Comparison of ENCODE assay signal across 12 cellular contexts in genomic region chr6:112018619-112019416, GRCh38. TPM values are rescaled to one million over a fixed set of nuclear protein-coding genes. Genes with fewer than 3 reads are reported as not detected.
A peak's percentile ranks its signal among the peaks of the same experiment; 100 is the strongest.
DNase-seq lines count a peak whose midpoint lies in the region; ATAC-seq, FAIRE-seq and TF ChIP-seq lines count a peak whose summit lies in the region.
"Had no signal": no experiment of that assay in that cellular context is flagged by ENCODE, and none has a peak within 500 bp of the region (broad histone marks: within the 10 kb centered on the region; RNA-seq: fewer than 3 reads in every experiment).

No MANE protein-coding gene starts in this region.

- peaks cover 86% of the 10 kb centered on the region for H3K4me1 Mint-ChIP-seq in nephron progenitor cell

- peaks cover 4% of the 10 kb centered on the region for H3K27me3 Mint-ChIP-seq in nephron progenitor cell (ENCODE audit: low read depth, poor library complexity)

- intact Hi-C loops in endothelial cell of umbilical vein (cut with micrococcal nuclease) = no loop called here

- H3K36me3 ChIP-seq in ACC112 (ENCODE audit: insufficient read depth, low read length) (no peaks in the 10 kb centered on the region), endothelial cell of umbilical vein (ENCODE audit: control insufficient read depth in 2 of 2, extremely low read depth in 1 of 2, insufficient read depth in 2 of 2, low read length in 2 of 2) (no peaks in the 10 kb centered on the region)
- H3K36me3 ChIP-seq: BLaER1 treated with 17β-estradiol and CSF1 and Interleukin-3, amounts not matched to agents 10 nM and 100 nM; spleen had no signal

- peak; percentile 90 for DNase-seq in LNCaP clone FGC (ENCODE audit: low read depth)
- DNase-seq in endothelial cell of umbilical vein (ENCODE audit: low read depth, low spot score) = peak; percentile 63
- DNase-seq in nephron progenitor cell = no peak
- DNase-seq in glomerular visceral epithelial cell (ENCODE audit: extremely low spot score) = no peak
- DNase-seq in NAMALWA (ENCODE audit: low spot score) = no peak
- DNase-seq: activated naive CD4-positive, alpha-beta T cell; Karpas-422; spleen had no signal

- BruUV-seq in endothelial cell of umbilical vein (replicated peaks; lab: Mats Ljungman, UMichigan) = no TSS peak

- TF ChIP-seq POLR2A in endothelial cell of umbilical vein (IDR thresholded peaks at IDR 0.05; ENCODE audit: low read depth, low read length) = no peak

- no peaks in the 10 kb centered on the region for H4K20me1 ChIP-seq in endothelial cell of umbilical vein (replicated peaks; ENCODE audit: control insufficient read depth, extremely low read depth, insufficient read depth, low read length)
- H4K20me1 ChIP-seq: BLaER1 treated with 17β-estradiol and CSF1 and Interleukin-3, amounts not matched to agents 10 nM and 100 nM had no signal

- H3K9me1 ChIP-seq in endothelial cell of umbilical vein (replicated peaks; ENCODE audit: control insufficient read depth, extremely low read depth, insufficient read depth, low read length) = no peaks in the 10 kb centered on the region

- H3K36me3 Mint-ChIP-seq in nephron progenitor cell (ENCODE audit: low read depth) = peaks cover 5% of the 10 kb centered on the region

- H3K9me3 Mint-ChIP-seq in nephron progenitor cell = peaks cover 7% of the 10 kb centered on the region

- peak overlapping the region; percentile 12 for H3K4me2 ChIP-seq in endothelial cell of umbilical vein (ENCODE audit: insufficient read depth, low read length)
- H3K4me2 ChIP-seq: BLaER1 treated with 17β-estradiol and CSF1 and Interleukin-3, amounts not matched to agents 10 nM and 100 nM had no signal

- no peaks in the 10 kb centered on the region for H3K27me3 ChIP-seq in ACC112 (ENCODE audit: insufficient read depth, low read length)
- no peaks in the 10 kb centered on the region for H3K27me3 ChIP-seq in endothelial cell of umbilical vein (ENCODE audit: control insufficient read depth in 2 of 2, insufficient read depth in 2 of 2, low read length in 2 of 2)
- H3K27me3 ChIP-seq: BLaER1 treated with 17β-estradiol and CSF1 and Interleukin-3, amounts not matched to agents 10 nM and 100 nM; spleen had no signal

- H3K4me1 ChIP-seq in ACC112 (ENCODE audit: control insufficient read depth, insufficient read depth, low read length, unreplicated experiment) (peaks cover 58% of the 10 kb centered on the region), endothelial cell of umbilical vein (ENCODE audit: control insufficient read depth, extremely low read depth, insufficient read depth, low read length) (peaks cover 16% of the 10 kb centered on the region)

- peak overlapping the region; percentile 98 for H3K27ac Mint-ChIP-seq in nephron progenitor cell

- H3K9ac ChIP-seq in endothelial cell of umbilical vein (replicated peaks; ENCODE audit: extremely low read depth, insufficient read depth, low read length) = no peak overlapping the region
- H3K9ac ChIP-seq: BLaER1 treated with 17β-estradiol and CSF1 and Interleukin-3, amounts not matched to agents 10 nM and 100 nM had no signal

- dilution Hi-C loops in endothelial cell of umbilical vein (cut with MboI; ENCODE audit: extremely low pct_ligation_motif_present, low sequenced_read_pairs) = no loop called here

- peak; percentile 80 for FAIRE-seq in endothelial cell of umbilical vein (lab: Jason Lieb, UNC)

- no peaks in the 10 kb centered on the region for H3K9me3 ChIP-seq in endothelial cell of umbilical vein (replicated peaks; ENCODE audit: control insufficient read depth, insufficient read depth, low read length)

- H3K79me2 ChIP-seq in ACC112 (ENCODE audit: control insufficient read depth, insufficient read depth, low read length, unreplicated experiment) (no peaks in the 10 kb centered on the region), endothelial cell of umbilical vein (ENCODE audit: control insufficient read depth, insufficient read depth, low read length) (no peaks in the 10 kb centered on the region)

- ATAC-seq in GM18520 (IDR thresholded peaks at IDR 0.05; ENCODE audit: unreplicated experiment) (no peak), GM21423 (IDR thresholded peaks at IDR 0.05; ENCODE audit: unreplicated experiment) (no peak)

- CTCF ChIA-PET in endothelial cell of umbilical vein (lab: Charles Lee) = interaction anchor here (0.9 to 3.0 kb wide), 7 partner anchors 9 to 309 kb away, joined by 3 to 13 read pairs (median 6); no protein-coding TSS in a partner anchor

- POLR2A ChIA-PET in endothelial cell of umbilical vein (lab: Charles Lee) = no interaction called here

- H3K4me3 ChIP-seq in ACC112 (ENCODE audit: low read depth, low read length) = peak overlapping the region; percentile 36
- no peak overlapping the region for H3K4me3 ChIP-seq in LNCaP clone FGC (ENCODE audit: low read depth, low read length)
- no peak overlapping the region for H3K4me3 ChIP-seq in endothelial cell of umbilical vein (replicated peaks in 1 of 3; ENCODE audit: insufficient read depth in 1 of 3, low read depth in 1 of 3, low read length in 3 of 3)
- H3K4me3 ChIP-seq: BLaER1 treated with 17β-estradiol and CSF1 and Interleukin-3, amounts not matched to agents 10 nM and 100 nM; spleen had no signal

- TF ChIP-seq CTCF in LNCaP clone FGC (IDR thresholded peaks at IDR 0.05; ENCODE audit: control insufficient read depth, extremely low read depth, insufficient read depth) (no peak), endothelial cell of umbilical vein (IDR thresholded peaks at IDR 0.05; ENCODE audit: extremely low read depth in 1 of 2, insufficient read depth in 1 of 2, low read depth in 1 of 2, low read length in 2 of 2) (no peak), nephron progenitor cell (IDR thresholded peaks at IDR 0.05) (no peak)

- peak overlapping the region; percentile 56 for H3K4me3 Mint-ChIP-seq in nephron progenitor cell

- H3K27ac ChIP-seq in ACC112 (ENCODE audit: low read depth, low read length) = peak overlapping the region; percentile 78
- H3K27ac ChIP-seq in endothelial cell of umbilical vein (ENCODE audit: insufficient read depth, low read depth, low read length) = no peak overlapping the region
- H3K27ac ChIP-seq: BLaER1 treated with 17β-estradiol and CSF1 and Interleukin-3, amounts not matched to agents 10 nM and 100 nM; spleen had no signal

- H2AFZ ChIP-seq in ACC112 (ENCODE audit: low read length, unreplicated experiment) (peak overlapping the region; percentile 92), endothelial cell of umbilical vein (ENCODE audit: low read depth, low read length) (no peak overlapping the region)

TF ChIP-seq in endothelial cell of umbilical vein, 7 proteins besides CTCF, POLR2A, EP300 and RAD21:
- TF ChIP-seq MYC (IDR thresholded peaks at IDR 0.05; ENCODE audit: low read depth, low read length) (no peak), POLR2AphosphoS5 (IDR thresholded peaks at IDR 0.05; ENCODE audit: insufficient read depth, low read depth, low read length) (no peak), FOS (IDR thresholded peaks at IDR 0.05; ENCODE audit: borderline replicate concordance, insufficient read depth, low read length) (no peak), JUN (IDR thresholded peaks at IDR 0.05; ENCODE audit: borderline replicate concordance, insufficient read depth, insufficient read length, low read depth) (peak; percentile 9), EZH2 (IDR thresholded peaks at IDR 0.05; ENCODE audit: borderline replicate concordance, low read depth, low read length, severe bottlenecking) (no peak), MAX (IDR thresholded peaks at IDR 0.05; ENCODE audit: insufficient read depth, insufficient read length) (peak; percentile 53), GATA2 (IDR thresholded peaks at IDR 0.05; ENCODE audit: insufficient read depth, insufficient read length, low read depth, low read length) (peak; percentile 19)
TF ChIP-seq in endothelial cell of umbilical vein: peak in this region for 3.

RNA-seq across cellular contexts. Expression of gene CCN6, which starts 35.1 kb away (rescaled TPM):
- not detected in 2 replicates for total RNA-seq in endothelial cell of umbilical vein
- not detected in 2 replicates for polyA plus RNA-seq in endothelial cell of umbilical vein
- not detected in 2 replicates for polyA plus RNA-seq in endothelial cell of umbilical vein (2011; cell fraction: cytosol; rRNA removed)
- not detected in 2 replicates for polyA plus RNA-seq in endothelial cell of umbilical vein (2011; cell fraction: nucleus; rRNA removed)
- 0.08 and 0.12 TPM in 2 replicates for polyA plus RNA-seq in endothelial cell of umbilical vein (2012)
- polyA minus RNA-seq in endothelial cell of umbilical vein = not detected in 2 replicates
- not detected for polyA minus RNA-seq in endothelial cell of umbilical vein (2011; cell fraction: cytosol; rRNA and poly(A)+ RNA removed)
- polyA minus RNA-seq in endothelial cell of umbilical vein (2011; cell fraction: nucleus; rRNA and poly(A)+ RNA removed) = not detected in 2 replicates
- total RNA-seq: spleen had no signal

Comparison
In these comparisons a context has a peak if more than half of its experiments do, and no peak if none do; other contexts are left out.
1. DNase-seq: peak in LNCaP clone FGC (single experiment) and endothelial cell of umbilical vein (single experiment); none in nephron progenitor cell (single experiment), glomerular visceral epithelial cell (single experiment) and NAMALWA (single experiment).